ENCODE assay signal across 11 cellular contexts in the genomic region with DNA sequence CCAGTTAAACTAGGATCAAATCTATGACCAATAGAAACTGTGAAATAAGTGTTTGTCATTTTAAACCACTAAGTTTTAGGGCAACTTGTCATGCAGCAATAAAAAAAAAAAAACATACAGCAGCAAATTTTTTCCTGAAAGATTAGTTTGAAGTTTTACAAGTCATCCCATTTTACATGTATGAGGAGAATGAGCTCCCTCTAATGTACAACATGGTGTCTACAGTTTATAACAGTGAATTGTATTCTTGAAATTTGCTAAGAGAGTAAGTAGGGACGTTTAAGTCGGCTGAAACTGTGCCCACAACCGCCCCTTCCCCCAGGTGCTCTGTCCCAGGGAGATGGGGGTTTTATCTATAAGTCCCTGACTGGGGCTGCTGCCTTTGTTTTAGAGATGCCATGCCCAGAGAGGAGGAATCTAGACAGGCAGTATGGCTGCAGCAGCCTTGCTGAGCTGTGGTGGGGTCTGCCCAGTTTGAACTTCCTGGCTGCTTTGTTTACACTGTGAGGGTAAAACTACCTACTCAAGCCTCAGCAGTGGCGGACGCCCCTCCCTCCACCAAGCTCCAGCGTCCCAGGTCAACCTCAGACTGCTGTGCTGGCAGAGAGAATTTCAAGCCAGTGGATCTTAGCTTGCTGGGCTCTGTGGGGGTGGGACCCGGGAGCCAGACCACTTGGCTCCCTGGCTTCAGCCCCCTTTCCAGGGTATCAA.
DNase-seq lines count a peak whose midpoint lies in the region; ATAC-seq and TF ChIP-seq lines count a peak whose summit lies in the region.
"Had no signal": no experiment of that assay in that cellular context is flagged by ENCODE, and none has a peak within 500 bp of the region (broad histone marks: within the 10 kb centered on the region; RNA-seq: fewer than 3 reads in every experiment).

No MANE protein-coding gene starts in this region.

- TF ChIP-seq RAD21 in Ishikawa (IDR thresholded peaks at IDR 0.05; ENCODE audit: low read depth) = peak; percentile 27; the same call in 1 of the 2 replicates

- no peak overlapping the region for H3K4me2 ChIP-seq in mammary epithelial cell (ENCODE audit: insufficient read depth, low read depth, low read length)

- no peak for TF ChIP-seq EP300 in Ishikawa (IDR thresholded peaks at IDR 0.05; ENCODE audit: borderline replicate concordance)

- 2% methylated on average over 7 of the region's 7 CpGs for WGBS in mammary epithelial cell (ENCODE audit: low coverage, missing lambda C conversion rate)

- no peaks in the 10 kb centered on the region for H3K9me3 ChIP-seq in mammary epithelial cell (replicated peaks; ENCODE audit: insufficient read depth, low read length)
- H3K9me3 ChIP-seq: thoracic aorta had no signal

- DNase-seq in GM03348 (ENCODE audit: low spot score) = peak; percentile 48
- DNase-seq in mammary epithelial cell = peak; percentile 1
- no peak for DNase-seq in NCI-H82 treated with DMSO at 0.1 percent for 48 hours (lab: John Stamatoyannopoulos, UW; ENCODE audit: unreplicated experiment)
- DNase-seq: activated CD4-positive, alpha-beta T cell treated with anti-CD3 and anti-CD28 coated beads for 36 hours; activated effector memory CD4-positive, alpha-beta T cell treated with anti-CD3 and anti-CD28 coated beads, Interleukin-2, amount 50 U/mL, for 16 hours; GOT3 had no signal

- no peaks in the 10 kb centered on the region for H3K27me3 Mint-ChIP-seq in nephron (ENCODE audit: low read depth)
- H3K27me3 Mint-ChIP-seq: activated CD4-positive, alpha-beta T cell treated with anti-CD3 and anti-CD28 coated beads for 36 hours had no signal

- H3K27ac Mint-ChIP-seq in nephron = peak overlapping the region; percentile 73 to 90 (median 83)
- H3K27ac Mint-ChIP-seq: activated CD4-positive, alpha-beta T cell treated with anti-CD3 and anti-CD28 coated beads for 36 hours had no signal

- no TSS peak for BruUV-seq in mammary epithelial cell (replicated peaks; lab: Mats Ljungman, UMichigan)

- in situ Hi-C loops in mammary epithelial cell (cut with MboI; ENCODE audit: low sequenced_read_pairs in 2 of 2) = no loop called here

- intact Hi-C loops in mammary epithelial cell (cut with micrococcal nuclease) = no loop called here

- H3K79me2 ChIP-seq in mammary epithelial cell (ENCODE audit: insufficient read depth, low read length) = no peaks in the 10 kb centered on the region

- H3K4me3 Mint-ChIP-seq in nephron = peak overlapping the region in 1 of 3 experiments; percentile 50
- H3K4me3 Mint-ChIP-seq: activated CD4-positive, alpha-beta T cell treated with anti-CD3 and anti-CD28 coated beads for 36 hours had no signal

- H3K36me3 Mint-ChIP-seq in nephron (ENCODE audit: low read depth) = no peaks in the 10 kb centered on the region

- H3K9ac ChIP-seq in mammary epithelial cell (ENCODE audit: insufficient read depth, low read length) = no peak overlapping the region

- dilution Hi-C loops in mammary epithelial cell (cut with HindIII; ENCODE audit: low sequenced_read_pairs) = no loop called here

- peaks cover 3% of the 10 kb centered on the region for H3K9me3 Mint-ChIP-seq in nephron

- H3K4me1 ChIP-seq in mammary epithelial cell (ENCODE audit: insufficient read depth, low read length) = no peaks in the 10 kb centered on the region

- TF ChIP-seq CTCF in mammary epithelial cell (conservative IDR thresholded peaks at IDR 0.05 in 1 of 2, IDR thresholded peaks at IDR 0.05 in 1 of 2; ENCODE audit: extremely low read depth in 1 of 2, insufficient read depth in 1 of 2, low read depth in 1 of 2, low read length in 2 of 2) = peak; percentile 7 to 37
- TF ChIP-seq CTCF in nephron (IDR thresholded peaks at IDR 0.05; ENCODE audit: unreplicated experiment in 3 of 3) = peak; percentile 31 to 57 (median 42)

- no peak overlapping the region for H2AFZ ChIP-seq in mammary epithelial cell (ENCODE audit: low read depth, low read length)

- no peak overlapping the region for H3K27ac ChIP-seq in mammary epithelial cell (ENCODE audit: insufficient read depth, low read depth, low read length)
- H3K27ac ChIP-seq: thoracic aorta had no signal

- ATAC-seq in HG03439 (IDR thresholded peaks at IDR 0.05; ENCODE audit: unreplicated experiment) (no peak), HG03354 (IDR thresholded peaks at IDR 0.05; ENCODE audit: poor library complexity, severe bottlenecking, unreplicated experiment) (no peak)
- ATAC-seq: activated CD4-positive, alpha-beta T cell treated with anti-CD3 and anti-CD28 coated beads for 36 hours had no signal

- no peaks in the 10 kb centered on the region for H3K36me3 ChIP-seq in mammary epithelial cell (ENCODE audit: insufficient read depth, low read length)
- H3K36me3 ChIP-seq: thoracic aorta had no signal

- H4K20me1 ChIP-seq in mammary epithelial cell (ENCODE audit: insufficient read depth, low read length) = no peaks in the 10 kb centered on the region

- H3K4me3 ChIP-seq in mammary epithelial cell (replicated peaks in 1 of 3; ENCODE audit: insufficient read depth in 1 of 3, low read depth in 2 of 3, low read length in 3 of 3) = no peak overlapping the region
- H3K4me3 ChIP-seq: thoracic aorta had no signal

- H3K27me3 ChIP-seq in mammary epithelial cell (ENCODE audit: insufficient read depth, low read length) = no peaks in the 10 kb centered on the region

- H3K4me1 Mint-ChIP-seq in nephron = no peaks in the 10 kb centered on the region
- H3K4me1 Mint-ChIP-seq: activated CD4-positive, alpha-beta T cell treated with anti-CD3 and anti-CD28 coated beads for 36 hours had no signal

- CTCF ChIA-PET in mammary epithelial cell (lab: Charles Lee; ENCODE audit: low non-redundant PET) = no interaction called here

TF ChIP-seq in Ishikawa, 13 proteins besides CTCF, POLR2A, EP300 and RAD21:
- TF ChIP-seq TAF1 (IDR thresholded peaks at IDR 0.05; ENCODE audit: low read depth) = no peak
- TF ChIP-seq, protein P1, sequence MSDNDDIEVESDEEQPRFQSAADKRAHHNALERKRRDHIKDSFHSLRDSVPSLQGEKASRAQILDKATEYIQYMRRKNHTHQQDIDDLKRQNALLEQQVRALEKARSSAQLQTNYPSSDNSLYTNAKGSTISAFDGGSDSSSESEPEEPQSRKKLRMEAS (IDR thresholded peaks at IDR 0.05) = no peak
